ENCODE assay signal across 9 cellular contexts in the genomic region with DNA sequence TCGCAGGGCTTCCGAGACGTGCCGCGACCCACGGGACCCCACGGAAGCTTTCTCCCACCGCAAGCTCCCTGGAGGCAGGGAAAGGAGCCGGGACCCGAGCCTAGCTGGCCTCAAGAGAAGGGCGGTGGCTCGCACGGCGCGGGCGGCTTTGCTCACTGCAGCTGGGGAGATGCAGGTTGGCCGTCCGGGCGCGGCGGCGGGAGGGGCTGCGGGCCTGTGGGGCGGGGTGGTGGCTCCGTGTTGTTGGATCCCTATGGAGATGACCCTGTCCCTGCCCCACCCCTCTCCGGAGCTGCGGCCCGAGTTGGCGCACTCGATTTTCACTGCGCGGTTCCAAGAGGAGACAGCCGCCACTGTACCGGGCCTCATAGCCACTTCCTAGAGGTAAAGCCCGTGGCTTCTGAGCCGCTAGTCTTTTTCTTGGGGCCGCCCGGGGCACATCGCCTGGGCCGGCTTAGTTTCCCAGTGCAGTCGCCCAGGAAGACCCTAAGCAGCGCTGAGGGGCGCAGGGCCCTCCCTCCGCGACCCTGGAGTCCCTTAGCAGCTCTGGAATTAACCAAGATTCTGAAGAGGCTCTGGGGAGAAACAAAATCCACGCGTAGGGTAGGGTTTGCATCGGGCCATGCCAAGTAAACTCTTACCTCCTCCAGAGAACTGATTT. TPM values are rescaled to one million over a fixed set of nuclear protein-coding genes. Genes with fewer than 3 reads are reported as not detected.
DNase-seq lines count a peak whose midpoint lies in the region; ATAC-seq and TF ChIP-seq lines count a peak whose summit lies in the region.
"Had no signal": no experiment of that assay in that cellular context is flagged by ENCODE, and none has a peak within 500 bp of the region (broad histone marks: within the 10 kb centered on the region; RNA-seq: fewer than 3 reads in every experiment).

A gene with protein sequence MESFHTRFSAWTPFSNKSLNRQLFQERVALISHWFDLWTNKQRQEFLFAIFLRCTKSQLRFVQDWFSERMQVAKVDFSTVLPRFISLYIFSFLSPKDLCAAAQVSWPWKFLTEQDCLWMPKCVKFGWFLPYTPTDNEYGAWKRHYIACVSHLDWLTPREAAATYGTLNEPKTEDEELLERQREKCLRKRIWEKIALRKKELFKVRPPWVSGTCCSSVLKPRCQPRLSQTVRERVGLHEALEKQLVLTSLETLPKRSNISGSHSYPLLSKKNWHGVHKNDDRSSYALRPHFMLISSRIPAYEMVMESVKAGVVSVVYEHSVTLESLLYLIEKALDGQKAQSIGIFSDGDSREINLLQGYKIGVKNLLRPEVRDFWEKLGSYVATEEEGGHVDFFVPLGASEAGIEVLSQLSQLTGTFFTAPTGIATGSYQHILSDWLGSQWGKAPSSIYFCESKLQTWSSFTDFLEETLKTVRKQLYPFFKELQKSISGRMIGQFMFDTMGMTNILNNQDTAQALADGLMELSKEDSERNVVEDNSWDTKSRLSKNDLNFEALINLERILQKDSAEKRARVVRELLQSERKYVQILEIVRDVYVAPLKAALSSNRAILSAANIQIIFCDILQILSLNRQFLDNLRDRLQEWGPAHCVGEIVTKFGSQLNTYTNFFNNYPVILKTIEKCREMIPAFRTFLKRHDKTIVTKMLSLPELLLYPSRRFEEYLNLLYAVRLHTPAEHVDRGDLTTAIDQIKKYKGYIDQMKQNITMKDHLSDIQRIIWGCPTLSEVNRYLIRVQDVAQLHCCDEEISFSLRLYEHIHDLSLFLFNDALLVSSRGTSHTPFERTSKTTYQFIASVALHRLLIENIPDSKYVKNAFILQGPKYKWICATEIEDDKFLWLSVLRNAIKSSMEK (plus strand): TSS at position 279 of the 661 bp plus-strand sequence. CDS start 17,188 bp downstream, outside the sequence.

- peaks cover 0 to 25% (median 13%) of the 10 kb centered on the region in 4 donors for H3K36me3 ChIP-seq in esophagus muscularis mucosa
- H3K36me3 ChIP-seq in mucosa of descending colon (ENCODE audit: low read depth): no peaks in the 10 kb centered on the region

- no peak for TF ChIP-seq CTCF in esophagus muscularis mucosa (IDR thresholded peaks at IDR 0.05)
- TF ChIP-seq CTCF in mucosa of descending colon (IDR thresholded peaks at IDR 0.05): no peak

- H3K9me3 ChIP-seq in esophagus muscularis mucosa: no peaks in the 10 kb centered on the region
- H3K9me3 ChIP-seq in mucosa of descending colon: no peaks in the 10 kb centered on the region

- ATAC-seq in mucosa of descending colon (peak; percentile 100), HG03342 (IDR thresholded peaks at IDR 0.05; ENCODE audit: unreplicated experiment) (no peak)
- ATAC-seq: naive thymus-derived CD4-positive, alpha-beta T cell had no signal

- peak within 1 kb of the TSS; percentile 77 to 87 (median 82) for H3K27ac ChIP-seq in esophagus muscularis mucosa (replicated peaks in 1 of 4)

- intact Hi-C loops in esophagus muscularis mucosa (cut with DNase I) (no loop called here), mucosa of descending colon (cut with DNase I, micrococcal nuclease) (no loop called here)

- H3K4me1 ChIP-seq in esophagus muscularis mucosa (peaks cover 0 to 22% (median 17%) of the 10 kb centered on the region in 4 donors), mucosa of descending colon (ENCODE audit: low read depth) (peaks cover 4% of the 10 kb centered on the region)

- H3K27me3 ChIP-seq in esophagus muscularis mucosa: no peaks in the 10 kb centered on the region

- whole genome bisulfite sequencing in esophagus muscularis mucosa: 22% methylated on average over 29 of the region's 48 CpGs

- DNase-seq in NCI-H2081 (lab: John Stamatoyannopoulos, UW) (peak; percentile 6 to 38), NCI-H2081 treated with DMSO at 0.1 percent for 48 hours (lab: John Stamatoyannopoulos, UW) (no peak), esophagus muscularis mucosa (ENCODE audit: extremely low spot score) (peak; percentile 93), mucosa of descending colon (peak; percentile 69 to 92 (median 90)), ureter (ENCODE audit: low spot score) (peak; percentile 85), activated T-cell treated with anti-CD3 and anti-CD28 coated beads for 4 hours (no peak)
- DNase-seq in activated CD4-positive, alpha-beta T cell treated with anti-CD3 and anti-CD28 coated beads for 1 hour: no peak

- TF ChIP-seq EP300 in esophagus muscularis mucosa (IDR thresholded peaks at IDR 0.05): no peak

- no peak for TF ChIP-seq POLR2A in esophagus muscularis mucosa (IDR thresholded peaks at IDR 0.05; ENCODE audit: low read depth)

- H3K4me3 ChIP-seq in esophagus muscularis mucosa (peak within 1 kb of the TSS; percentile 49 to 61 (median 56)), mucosa of descending colon (no peak within 1 kb of the TSS)

RNA-seq across cellular contexts. Expression of the gene that starts here (rescaled TPM):
- total RNA-seq in esophagus muscularis mucosa (under 1 TPM; 0.17 to 0.42 (median 0.21) TPM), mucosa of descending colon (not detected), ureter (0.18 TPM)

Comparison
In these comparisons a context has a peak if more than half of its experiments do, and no peak if none do; other contexts are left out.
1. DNase-seq: peak in NCI-H2081 (2 of 2); none in NCI-H2081 treated with DMSO at 0.1 percent for 48 hours (single experiment), activated CD4-positive, alpha-beta T cell treated with anti-CD3 and anti-CD28 coated beads for 1 hour (single experiment) and activated T-cell treated with anti-CD3 and anti-CD28 coated beads for 4 hours (single experiment).
2. Peak in DNase-seq, H3K4me3 ChIP-seq and H3K27ac ChIP-seq in esophagus muscularis mucosa; RNA of the gene not detected or under 1 TPM.
3. Peak in DNase-seq and ATAC-seq in mucosa of descending colon; RNA of the gene not detected or under 1 TPM.
4. Peak in DNase-seq in ureter; RNA of the gene not detected or under 1 TPM.